Comparison of ENCODE assay signal across 9 cellular contexts in the genomic region with DNA sequence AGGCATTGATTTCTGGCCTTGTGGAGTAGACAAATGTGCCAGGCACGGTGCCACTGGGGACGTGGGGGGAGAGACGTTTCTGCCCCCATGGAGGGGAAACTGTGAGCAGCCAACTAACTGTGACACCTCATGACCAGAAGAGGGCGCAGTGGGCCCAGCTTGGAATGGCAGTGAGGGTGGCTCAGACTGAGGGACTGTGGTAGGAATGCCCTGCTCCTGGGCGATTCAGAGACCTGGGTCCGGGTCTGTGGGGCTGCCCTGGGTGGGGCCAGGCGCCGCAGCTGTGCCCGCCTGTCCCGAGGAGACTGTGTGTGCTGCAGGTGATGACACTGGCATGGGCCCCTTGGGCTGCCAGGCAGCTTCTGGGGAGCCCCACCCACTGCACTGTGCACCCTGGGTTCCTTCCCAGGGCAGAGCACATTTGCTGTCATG. TPM values are rescaled to one million over a fixed set of nuclear protein-coding genes. Genes with fewer than 3 reads are reported as not detected.
DNase-seq lines count a peak whose midpoint lies in the region; ATAC-seq and TF ChIP-seq lines count a peak whose summit lies in the region.
"Had no signal": no experiment of that assay in that cellular context is flagged by ENCODE, and none has a peak within 500 bp of the region (broad histone marks: within the 10 kb centered on the region; RNA-seq: fewer than 3 reads in every experiment).

No MANE protein-coding gene starts in this region.

- no peak overlapping the region for H3K4me2 ChIP-seq in GM23248 (ENCODE audit: unreplicated experiment)

- DNase-seq in Calu3 = peak; percentile 70
- DNase-seq in GM23248 = peak; percentile 78
- peak; percentile 83 for DNase-seq in NCI-H1694 treated with DMSO at 0.1 percent for 48 hours (lab: John Stamatoyannopoulos, UW)
- DNase-seq in WTC11 (ENCODE audit: low spot score) = peak; percentile 77
- DNase-seq in caudate nucleus (lab: John Stamatoyannopoulos, UW) = peak in 32 of 61 donors; percentile 5 to 61 (median 29)
- peak; percentile 66 for DNase-seq in left lobe of liver (ENCODE audit: low spot score)
- peak; percentile 51 to 58 for DNase-seq in stimulated activated CD4-positive, alpha-beta T cell treated with anti-CD3 and anti-CD28 coated beads, Interleukin-4, amount 100 ng/mL, for 48 hours (ENCODE audit: low read depth in 2 of 2)
- no peak for DNase-seq in NCI-H2029 treated with DMSO at 0.1 percent for 48 hours (lab: John Stamatoyannopoulos, UW)

- H3K27ac Mint-ChIP-seq in Calu3 (ENCODE audit: unreplicated experiment) = no peak overlapping the region
- no peak overlapping the region for H3K27ac Mint-ChIP-seq in WTC11
- H3K27ac Mint-ChIP-seq: T-helper 1 cell treated with Interleukin-12 subunit alpha and Interleukin-12 subunit beta and Interleukin-4 antibody, amounts not matched to agents 30 μg/mL and 1 μg/mL, for 36 hours had no signal

- TF ChIP-seq CTCF in Calu3 (IDR thresholded peaks at IDR 0.05; ENCODE audit: unreplicated experiment) (peak; percentile 85), WTC11 (IDR thresholded peaks at IDR 0.05) (peak; percentile 84)

- BruUV-seq in Calu3 (replicated peaks; lab: Mats Ljungman, UMichigan) = no TSS peak

- H3K9me3 ChIP-seq in GM23248 (ENCODE audit: low read depth) = no peaks in the 10 kb centered on the region

- no peak overlapping the region for H3K4me3 ChIP-seq in GM23248

- H3K36me3 Mint-ChIP-seq in Calu3 (ENCODE audit: insufficient read depth, unreplicated experiment) = peaks cover 5% of the 10 kb centered on the region
- no peaks in the 10 kb centered on the region for H3K36me3 Mint-ChIP-seq in WTC11

- peaks cover 12% of the 10 kb centered on the region for H3K4me1 Mint-ChIP-seq in Calu3 (ENCODE audit: low read depth, unreplicated experiment)
- peaks cover 35% of the 10 kb centered on the region for H3K4me1 Mint-ChIP-seq in WTC11

- peaks cover 9% of the 10 kb centered on the region for H3K4me1 ChIP-seq in GM23248 (ENCODE audit: insufficient read depth)

- H3K4me3 Mint-ChIP-seq in Calu3 (ENCODE audit: low read depth, unreplicated experiment) (no peak overlapping the region), WTC11 (no peak overlapping the region)
- H3K4me3 Mint-ChIP-seq: T-helper 1 cell treated with Interleukin-12 subunit alpha and Interleukin-12 subunit beta and Interleukin-4 antibody, amounts not matched to agents 30 μg/mL and 1 μg/mL, for 36 hours had no signal

- ATAC-seq in WTC11 (peak; percentile 94), left lobe of liver (peak; percentile 87)

- peaks cover 10% of the 10 kb centered on the region; the same call in 1 of the 2 replicates for H3F3A ChIP-seq in GM23248 (ENCODE audit: insufficient read depth)

- H3K36me3 ChIP-seq in GM23248 (ENCODE audit: low read depth) = no peaks in the 10 kb centered on the region

- in situ Hi-C loops in GM23248 (cut with MboI) = no loop called here

- no peaks in the 10 kb centered on the region for H3K27me3 ChIP-seq in GM23248 (replicated peaks; ENCODE audit: insufficient read depth)

- H3K79me2 ChIP-seq in GM23248 (ENCODE audit: insufficient read depth) = peaks cover 48% of the 10 kb centered on the region

- H3K27me3 Mint-ChIP-seq in Calu3 (ENCODE audit: unreplicated experiment) (no peaks in the 10 kb centered on the region), WTC11 (ENCODE audit: low read depth) (no peaks in the 10 kb centered on the region)

- H4K20me1 ChIP-seq in GM23248 (ENCODE audit: insufficient read depth) = no peaks in the 10 kb centered on the region

- H2AFZ ChIP-seq in GM23248 = no peak overlapping the region

- H3K9ac ChIP-seq in GM23248 = no peak overlapping the region

- H3K27ac ChIP-seq in GM23248 (no peak overlapping the region), caudate nucleus (ENCODE audit: low read depth, low read length) (no peak overlapping the region)

- CTCF ChIA-PET in Calu3 (lab: Charles Lee) (interaction anchor here (0.6 to 3.3 kb wide), 5 partner anchors 56 to 1280 kb away, joined by 3 to 32 read pairs (median 4); no protein-coding TSS in a partner anchor), WTC11 (lab: Charles Lee) (interaction anchor here (0.6 to 6.0 kb wide), 31 partner anchors 8 to 513 kb away, joined by 3 to 83 read pairs (median 6); a partner anchor contains a TSS)

- intact Hi-C loops in Calu3 (cut with micrococcal nuclease; ENCODE audit: unreplicated experiment) = loop anchor here (2.0 kb wide), 2 partner anchors 263 to 1281 kb away; no protein-coding TSS in a partner anchor

- H3K9me3 Mint-ChIP-seq in Calu3 (ENCODE audit: low read depth, unreplicated experiment) (no peaks in the 10 kb centered on the region), WTC11 (no peaks in the 10 kb centered on the region)
- H3K9me3 Mint-ChIP-seq: T-helper 1 cell treated with Interleukin-12 subunit alpha and Interleukin-12 subunit beta and Interleukin-4 antibody, amounts not matched to agents 30 μg/mL and 1 μg/mL, for 36 hours had no signal

- WGBS in GM23248 (ENCODE audit: low coverage in 1 of 2, low lambda C conversion rate in 2 of 2, missing lambda C conversion rate in 2 of 2), 2 experiments = 25 to 31% methylated on average over 10 of the region's 10 CpGs

- no peaks in the 10 kb centered on the region for H3K9me2 ChIP-seq in GM23248 (ENCODE audit: insufficient read depth)

- POLR2A ChIA-PET in WTC11 (lab: Charles Lee) = no interaction called here

TF ChIP-seq in WTC11, 78 proteins besides CTCF, POLR2A, EP300 and RAD21:
- TF ChIP-seq FOXP1 (CRISPR knock-in tag; IDR thresholded peaks at IDR 0.05; ENCODE audit: borderline replicate concordance) = no peak
- TF ChIP-seq ZNF232 (CRISPR knock-in tag; IDR thresholded peaks at IDR 0.05) = no peak
- no peak for TF ChIP-seq NR1H2 (CRISPR knock-in tag; IDR thresholded peaks at IDR 0.05)
- no peak for TF ChIP-seq ELF4 (CRISPR knock-in tag; IDR thresholded peaks at IDR 0.05; ENCODE audit: low read depth)
- no peak for TF ChIP-seq JUN (CRISPR knock-in tag; IDR thresholded peaks at IDR 0.05)
- TF ChIP-seq E2F1 (CRISPR knock-in tag; IDR thresholded peaks at IDR 0.05) = no peak
- TF ChIP-seq GRHL2 (CRISPR knock-in tag; IDR thresholded peaks at IDR 0.05; ENCODE audit: insufficient replicate concordance, severe bottlenecking) = no peak

RNA-seq across cellular contexts. Expression of gene WDR25, which starts 7.5 kb away (rescaled TPM):
- 12.5 and 16.4 TPM in 2 replicates for total RNA-seq in Calu3 (2022)
- total RNA-seq in GM23248 (2014; rRNA removed; shearing (Covaris generic)) = 15.3 and 22.4 TPM in 2 replicates
- polyA plus RNA-seq in GM23248 (2016; fragmentation: Nextera tagmentation; extraction: Ambion mirVana) = 19.4 and 20.9 TPM in 2 replicates
- total RNA-seq in WTC11 (2021) = 7.6 to 9.0 TPM (median 8.0 TPM) in 3 replicates
- 5.0 TPM for total RNA-seq in left lobe of liver
